In genomic region chr10:61921143-61921542, GRCh38 we compare ENCODE assay signal across 19 cellular contexts. TPM values are rescaled to one million over a fixed set of nuclear protein-coding genes. Genes with fewer than 3 reads are reported as not detected.
DNase-seq lines count a peak whose midpoint lies in the region; ATAC-seq, FAIRE-seq and TF ChIP-seq lines count a peak whose summit lies in the region.
"Had no signal": no experiment of that assay in that cellular context is flagged by ENCODE, and none has a peak within 500 bp of the region (broad histone marks: within the 10 kb centered on the region; RNA-seq: fewer than 3 reads in every experiment).

No MANE protein-coding gene starts in this region.

- H3K4ac ChIP-seq in mesenchymal stem cell (ENCODE audit: low read depth in 1 of 2, low read length in 2 of 2): no peak overlapping the region

- DNase-seq in mesenchymal stem cell (no peak), kidney glomerular epithelial cell (lab: John Stamatoyannopoulos, UW) (no peak), putamen (ENCODE audit: low spot score) (no peak), GM12891 (ENCODE audit: insufficient read length, low spot score) (no peak)
- DNase-seq: activated naive CD4-positive, alpha-beta T cell; DMS79 treated with DMSO at 0.1 percent for 48 hours; foreskin melanocyte; HCEC 1CT; left ventricle myocardium inferior; NCI-H1436 treated with DMSO at 0.1 percent for 48 hours; NCI-H446; trophoblast cell had no signal

- peak; percentile 47 for ATAC-seq in GM18868 (IDR thresholded peaks at IDR 0.05; ENCODE audit: unreplicated experiment)
- ATAC-seq in HG02571 (IDR thresholded peaks at IDR 0.05; ENCODE audit: unreplicated experiment): peak; percentile 81
- ATAC-seq in HG03432 (IDR thresholded peaks at IDR 0.05; ENCODE audit: unreplicated experiment): peak; percentile 59

- H3K9ac ChIP-seq in mesenchymal stem cell (ENCODE audit: low read length): no peak overlapping the region

- H3K27ac ChIP-seq in mesenchymal stem cell (ENCODE audit: low read length, poor library complexity, severe bottlenecking): no peak overlapping the region
- H3K27ac ChIP-seq: C4-2B, coronary artery, left ventricle myocardium inferior had no signal

- no peak for FAIRE-seq in GM12891 (lab: Jason Lieb, UNC)
- FAIRE-seq: HTR-8/SVneo had no signal

- peaks cover 16% of the 10 kb centered on the region for H3K4me1 ChIP-seq in mesenchymal stem cell (ENCODE audit: control insufficient read depth, insufficient read depth, low read depth, low read length)
- H3K4me1 ChIP-seq: left ventricle myocardium inferior had no signal

- H3K27me3 ChIP-seq in mesenchymal stem cell (ENCODE audit: control insufficient read depth in 1 of 2, insufficient read depth in 1 of 2, low read length in 2 of 2): no peaks in the 10 kb centered on the region

- 100% methylated on average over 1 of the region's 2 CpGs for WGBS in mesenchymal stem cell

- H3K14ac ChIP-seq in mesenchymal stem cell (ENCODE audit: low read length in 2 of 2): no peak overlapping the region

- no peak overlapping the region for H2BK5ac ChIP-seq in mesenchymal stem cell (ENCODE audit: low read depth, low read length, poor library complexity, severe bottlenecking)

- no peaks in the 10 kb centered on the region for H3K9me3 ChIP-seq in mesenchymal stem cell (ENCODE audit: control insufficient read depth, low read length)

- H2AK5ac ChIP-seq in mesenchymal stem cell (ENCODE audit: low read length, severe bottlenecking): peak overlapping the region; percentile 3

- H3K4me3 ChIP-seq in mesenchymal stem cell (ENCODE audit: insufficient read depth in 1 of 2, low read depth in 1 of 2, low read length in 2 of 2): no peak overlapping the region
- H3K4me3 ChIP-seq: coronary artery, left ventricle myocardium inferior, smooth muscle cell had no signal

- H2BK120ac ChIP-seq in mesenchymal stem cell (ENCODE audit: low read depth, low read length): no peak overlapping the region

- TF ChIP-seq POLR2A in GM12891 (IDR thresholded peaks at IDR 0.05; ENCODE audit: low read depth, low read length): no peak

- peaks cover 21% of the 10 kb centered on the region for H3K79me1 ChIP-seq in mesenchymal stem cell (replicated peaks; ENCODE audit: low read length, poor library complexity, severe bottlenecking)

- H2BK15ac ChIP-seq in mesenchymal stem cell (ENCODE audit: low read depth, poor library complexity, severe bottlenecking): no peak overlapping the region

- no peak overlapping the region for H4K91ac ChIP-seq in mesenchymal stem cell (ENCODE audit: low read length)

- peaks cover 7 to 18% of the 10 kb centered on the region in 2 experiments for H3K36me3 ChIP-seq in mesenchymal stem cell (ENCODE audit: control insufficient read depth in 1 of 2, insufficient read depth in 2 of 2, low read depth in 1 of 2, low read length in 2 of 2)
- H3K36me3 ChIP-seq: left ventricle myocardium inferior had no signal

- H3K23ac ChIP-seq in mesenchymal stem cell (ENCODE audit: low read length in 2 of 2): no peak overlapping the region

- H2BK12ac ChIP-seq in mesenchymal stem cell (ENCODE audit: low read length in 2 of 2): no peak overlapping the region

- no peak overlapping the region for H3K4me2 ChIP-seq in mesenchymal stem cell (ENCODE audit: low read length, poor library complexity, severe bottlenecking)
- H3K4me2 ChIP-seq: smooth muscle cell had no signal

- no peak overlapping the region for H3K18ac ChIP-seq in mesenchymal stem cell (ENCODE audit: low read depth in 1 of 2, low read length in 2 of 2)

- no peak overlapping the region for H2AFZ ChIP-seq in mesenchymal stem cell (ENCODE audit: low read depth, low read length)

- no peak overlapping the region for H4K8ac ChIP-seq in mesenchymal stem cell (ENCODE audit: low read length)

TF ChIP-seq in GM12891, 5 proteins besides CTCF, POLR2A, EP300 and RAD21:
- TF ChIP-seq POU2F2 (IDR thresholded peaks at IDR 0.05; ENCODE audit: low read depth, low read length) (no peak), TAF1 (IDR thresholded peaks at IDR 0.05; ENCODE audit: low read depth, low read length) (no peak), POLR2AphosphoS5 (IDR thresholded peaks at IDR 0.05; ENCODE audit: low read depth, low read length) (no peak), PAX5 (IDR thresholded peaks at IDR 0.05; ENCODE audit: insufficient read depth, low read length, severe bottlenecking) (no peak), SPI1 (IDR thresholded peaks at IDR 0.05; ENCODE audit: low read depth, low read length) (no peak)

RNA-seq across cellular contexts. Expression of gene ARID5B, which starts 19.6 kb away (rescaled TPM):
- 61.5 TPM for polyA plus RNA-seq in mesenchymal stem cell (2013, experiment 1 of 2)
- 57.0 TPM for polyA plus RNA-seq in mesenchymal stem cell (2013, experiment 2 of 2)
- polyA plus RNA-seq in GM12891 (2012; ENCODE audit: low read depth, missing spikeins): 1.9 TPM
